Comparison of ENCODE assay signal across 9 cellular contexts in the genomic region with DNA sequence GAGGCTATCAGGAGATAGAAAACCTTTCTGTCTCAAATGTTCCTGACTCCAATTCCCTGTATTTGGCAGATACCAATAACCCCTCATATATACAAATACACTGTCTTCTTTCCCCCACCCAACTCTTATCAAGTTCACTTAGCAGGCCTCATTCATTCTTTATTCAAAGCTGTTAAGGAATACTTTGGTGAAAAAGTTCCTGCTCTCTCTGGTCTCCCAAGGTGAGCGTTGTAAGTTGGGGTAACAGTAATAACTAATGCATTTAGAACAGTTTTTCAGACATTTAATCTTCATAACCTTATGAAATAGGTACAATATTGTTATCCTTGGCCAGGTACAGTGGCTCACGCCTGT. TPM values are rescaled to one million over a fixed set of nuclear protein-coding genes. Genes with fewer than 3 reads are reported as not detected.
DNase-seq lines count a peak whose midpoint lies in the region; ATAC-seq and TF ChIP-seq lines count a peak whose summit lies in the region.
"Had no signal": no experiment of that assay in that cellular context is flagged by ENCODE, and none has a peak within 500 bp of the region (broad histone marks: within the 10 kb centered on the region; RNA-seq: fewer than 3 reads in every experiment).

No MANE protein-coding gene starts in this region.

- no peaks in the 10 kb centered on the region for H3K79me2 ChIP-seq in smooth muscle cell (ENCODE audit: low read depth)

- H3K27ac ChIP-seq in SJCRH30 (no peak overlapping the region), esophagus squamous epithelium (peak overlapping the region in 1 of 4 donors; percentile 85), smooth muscle cell (ENCODE audit: low read depth) (no peak overlapping the region)

- no peak for DNase-seq in activated CD8-positive, alpha-beta memory T cell treated with anti-CD3 and anti-CD28 coated beads, Interleukin-2, amount 10 ng/mL, durations not matched to agents 7 days and 5 days
- no peak for DNase-seq in activated CD8-positive, alpha-beta memory T cell treated with anti-CD3 and anti-CD28 coated beads, Interleukin-2, amount 50 U/mL, for 4 hours
- DNase-seq in SJCRH30 (no peak), esophagus squamous epithelium (lab: John Stamatoyannopoulos, UW) (no peak), smooth muscle cell (lab: John Stamatoyannopoulos, UW; ENCODE audit: unreplicated experiment) (no peak), medulla oblongata (ENCODE audit: extremely low spot score) (no peak), COR-L47 (lab: John Stamatoyannopoulos, UW) (no peak)

- H3K36me3 ChIP-seq in SJCRH30 (no peaks in the 10 kb centered on the region), esophagus squamous epithelium (no peaks in the 10 kb centered on the region), smooth muscle cell (ENCODE audit: low read depth) (no peaks in the 10 kb centered on the region)
- H3K36me3 ChIP-seq: tibial artery had no signal

- intact Hi-C loops in esophagus squamous epithelium (cut with DNase I), result no loop called here

- H3K9me3 ChIP-seq in SJCRH30 (replicated peaks) (no peaks in the 10 kb centered on the region), esophagus squamous epithelium (no peaks in the 10 kb centered on the region), smooth muscle cell (replicated peaks; ENCODE audit: low read depth) (no peaks in the 10 kb centered on the region)
- H3K9me3 ChIP-seq: tibial artery had no signal

- peak overlapping the region; percentile 91 for H3K4me2 ChIP-seq in smooth muscle cell

- H3K9me3 Mint-ChIP-seq in activated CD8-positive, alpha-beta memory T cell treated with anti-CD3 and anti-CD28 coated beads, Interleukin-2, amount 10 ng/mL, durations not matched to agents 7 days and 5 days (ENCODE audit: low read depth), result no peaks in the 10 kb centered on the region

- CTCF ChIA-PET in activated CD8-positive, alpha-beta memory T cell treated with anti-CD3 and anti-CD28 coated beads, Interleukin-2, amount 10 ng/mL, durations not matched to agents 7 days and 5 days (lab: Charles Lee), result interaction anchor here (0.9 to 9.1 kb wide), 55 partner anchors 9 to 731 kb away, joined by 3 to 233 read pairs (median 6); partner anchors contain the start of genes ANKRD52, BLOC1S1, CD63 and DGKA

- peaks cover 8% of the 10 kb centered on the region for H3K27me3 Mint-ChIP-seq in activated CD8-positive, alpha-beta memory T cell treated with anti-CD3 and anti-CD28 coated beads, Interleukin-2, amount 10 ng/mL, durations not matched to agents 7 days and 5 days

- no peak overlapping the region for H3K9ac ChIP-seq in smooth muscle cell (ENCODE audit: low read depth)

- TF ChIP-seq CTCF in esophagus squamous epithelium (IDR thresholded peaks at IDR 0.05), result no peak
- no peak for TF ChIP-seq CTCF in smooth muscle cell (IDR thresholded peaks at IDR 0.05; ENCODE audit: borderline replicate concordance, insufficient read depth, poor library complexity, severe bottlenecking)

- peaks cover 33% of the 10 kb centered on the region for H3K4me1 Mint-ChIP-seq in activated CD8-positive, alpha-beta memory T cell treated with anti-CD3 and anti-CD28 coated beads, Interleukin-2, amount 10 ng/mL, durations not matched to agents 7 days and 5 days

- peak overlapping the region; percentile 80 for H3K4me3 Mint-ChIP-seq in activated CD8-positive, alpha-beta memory T cell treated with anti-CD3 and anti-CD28 coated beads, Interleukin-2, amount 10 ng/mL, durations not matched to agents 7 days and 5 days

- H3K36me3 Mint-ChIP-seq in activated CD8-positive, alpha-beta memory T cell treated with anti-CD3 and anti-CD28 coated beads, Interleukin-2, amount 10 ng/mL, durations not matched to agents 7 days and 5 days, result no peaks in the 10 kb centered on the region

- no peak overlapping the region for H2AFZ ChIP-seq in smooth muscle cell (ENCODE audit: low read depth)

- H3K27ac Mint-ChIP-seq in activated CD8-positive, alpha-beta memory T cell treated with anti-CD3 and anti-CD28 coated beads, Interleukin-2, amount 10 ng/mL, durations not matched to agents 7 days and 5 days, result no peak overlapping the region

- peaks cover 13% of the 10 kb centered on the region for H3F3A ChIP-seq in smooth muscle cell (ENCODE audit: low read depth)

- no peaks in the 10 kb centered on the region for H3K27me3 ChIP-seq in SJCRH30
- peaks cover 0 to 9% (median 0%) of the 10 kb centered on the region in 4 donors for H3K27me3 ChIP-seq in esophagus squamous epithelium
- no peaks in the 10 kb centered on the region for H3K27me3 ChIP-seq in smooth muscle cell (ENCODE audit: low read depth)
- H3K27me3 ChIP-seq: tibial artery had no signal

- H3K4me1 ChIP-seq in SJCRH30 (peaks cover 10% of the 10 kb centered on the region; the same call in 1 of the 2 replicates), esophagus squamous epithelium (peaks cover 23 to 41% (median 29%) of the 10 kb centered on the region in 3 donors), smooth muscle cell (ENCODE audit: low read depth) (peaks cover 17% of the 10 kb centered on the region)

- ATAC-seq in activated CD8-positive, alpha-beta memory T cell treated with anti-CD3 and anti-CD28 coated beads, Interleukin-2, amount 10 ng/mL, durations not matched to agents 7 days and 5 days, result no peak
- ATAC-seq in HG03196 (IDR thresholded peaks at IDR 0.05; ENCODE audit: unreplicated experiment), result no peak

- H4K20me1 ChIP-seq in smooth muscle cell (ENCODE audit: low read depth), result no peaks in the 10 kb centered on the region

- WGBS in esophagus squamous epithelium, 2 donors, result 59 to 72% methylated on average over 1 to 2 of the region's 2 CpGs
- 88% methylated on average over 2 of the region's 2 CpGs for WGBS in smooth muscle cell (ENCODE audit: low lambda C conversion rate)

- H3K4me3 ChIP-seq in SJCRH30 (peak overlapping the region; percentile 57), esophagus squamous epithelium (peak overlapping the region in 3 of 4 donors; percentile 55 to 66 (median 57)), smooth muscle cell (peak overlapping the region; percentile 70)

- TF ChIP-seq POLR2A in esophagus squamous epithelium (IDR thresholded peaks at IDR 0.05), result no peak

RNA-seq across cellular contexts. Expression of gene GDF11, which starts 3.9 kb away (rescaled TPM):
- total RNA-seq in activated CD8-positive, alpha-beta memory T cell treated with anti-CD3 and anti-CD28 coated beads, Interleukin-2, amount 10 ng/mL, durations not matched to agents 7 days and 5 days, result 10 to 100 TPM; 10.9 to 14.1 TPM
- 9.1 and 10.5 TPM in 2 replicates for total RNA-seq in SJCRH30 (2014; rRNA removed; shearing (Covaris generic))
- total RNA-seq in esophagus squamous epithelium (1 to 10 TPM in 3 of 4 donors, under 1 TPM in 1; 0.19 to 1.9 (median 1.5) TPM), smooth muscle cell (2.8 and 3.5 TPM in 2 replicates)
- polyA plus RNA-seq in smooth muscle cell, result 2.3 and 2.6 TPM in 2 replicates

RNA-seq across cellular contexts. Expression of gene CD63, which starts 10.2 kb away (rescaled TPM):
- 100 to 1,000 TPM; 222 to 288 TPM for total RNA-seq in activated CD8-positive, alpha-beta memory T cell treated with anti-CD3 and anti-CD28 coated beads, Interleukin-2, amount 10 ng/mL, durations not matched to agents 7 days and 5 days
- total RNA-seq in SJCRH30 (2014; rRNA removed; shearing (Covaris generic)), result 598 and 676 TPM in 2 replicates
- total RNA-seq in esophagus squamous epithelium (100 to 1,000 TPM; 144 to 349 (median 264) TPM), smooth muscle cell (1,095 and 1,107 TPM in 2 replicates)
- polyA plus RNA-seq in smooth muscle cell, result 2,224 and 2,317 TPM in 2 replicates

RNA-seq across cellular contexts. Expression of gene RDH5, which starts 18.8 kb away (rescaled TPM):
- total RNA-seq in activated CD8-positive, alpha-beta memory T cell treated with anti-CD3 and anti-CD28 coated beads, Interleukin-2, amount 10 ng/mL, durations not matched to agents 7 days and 5 days, result 10 to 100 TPM; 11.1 to 14.4 TPM
- 2.0 and 2.5 TPM in 2 replicates for total RNA-seq in SJCRH30 (2014; rRNA removed; shearing (Covaris generic))
- total RNA-seq in esophagus squamous epithelium (10 to 100 TPM in 1 of 4 donors, 1 to 10 TPM in 3; 1.3 to 13.5 (median 4.1) TPM), smooth muscle cell (3.0 TPM in 1 of 2 replicates, not detected in the other)
- 3.7 and 9.2 TPM in 2 replicates for polyA plus RNA-seq in smooth muscle cell

RNA-seq across cellular contexts. Expression of gene BLOC1S1, which starts 23.2 kb away (rescaled TPM):
- total RNA-seq in activated CD8-positive, alpha-beta memory T cell treated with anti-CD3 and anti-CD28 coated beads, Interleukin-2, amount 10 ng/mL, durations not matched to agents 7 days and 5 days, result 100 to 1,000 TPM; 151 to 152 TPM
- total RNA-seq in SJCRH30 (2014; rRNA removed; shearing (Covaris generic)), result 66.7 and 76.2 TPM in 2 replicates
- total RNA-seq in esophagus squamous epithelium (100 to 1,000 TPM; 117 to 211 (median 178) TPM), smooth muscle cell (107 and 146 TPM in 2 replicates)
- 142 and 150 TPM in 2 replicates for polyA plus RNA-seq in smooth muscle cell

RNA-seq across cellular contexts. Expression of gene ITGA7, which starts 31.3 kb away (rescaled TPM):
- 1 to 10 TPM; 3.7 to 4.4 TPM for total RNA-seq in activated CD8-positive, alpha-beta memory T cell treated with anti-CD3 and anti-CD28 coated beads, Interleukin-2, amount 10 ng/mL, durations not matched to agents 7 days and 5 days
- total RNA-seq in SJCRH30 (2014; rRNA removed; shearing (Covaris generic)), result 21.8 and 27.1 TPM in 2 replicates
- total RNA-seq in esophagus squamous epithelium, result 10 to 100 TPM in 2 of 4 donors, 1 to 10 TPM in 2; 1.1 to 26.3 (median 10.5) TPM
- total RNA-seq in smooth muscle cell, result 0.90 and 1.3 TPM in 2 replicates
- 1.1 and 1.6 TPM in 2 replicates for polyA plus RNA-seq in smooth muscle cell
